In the genomic region with DNA sequence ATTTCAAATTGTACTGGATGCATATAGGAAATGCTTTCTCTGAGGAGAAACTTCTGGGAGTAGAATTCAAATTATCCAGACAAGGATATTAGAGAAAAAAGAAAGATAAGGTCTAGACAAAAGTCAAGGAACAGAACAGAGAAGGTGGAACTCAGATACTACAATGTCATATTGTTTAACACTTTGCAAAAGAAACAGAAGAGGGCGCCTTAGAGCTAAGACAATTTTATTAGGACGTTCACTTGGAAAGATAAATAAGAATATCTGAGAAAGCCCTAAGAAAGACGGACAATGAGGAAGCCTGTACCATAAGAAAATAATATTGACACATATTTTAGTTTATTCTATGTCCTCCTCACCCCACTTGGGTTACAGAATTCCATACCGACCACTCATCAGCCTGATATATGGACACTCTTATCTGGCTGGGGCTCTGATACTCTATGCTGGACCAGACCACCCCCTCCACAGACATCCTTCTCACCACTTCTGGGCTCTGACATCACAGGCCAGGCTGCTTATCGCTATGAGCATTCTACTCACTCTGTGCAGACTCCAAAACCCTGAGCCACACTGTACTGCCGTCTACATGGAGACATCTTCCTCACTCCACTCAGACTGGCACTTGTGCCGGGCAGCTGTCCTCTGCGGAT, we compare ENCODE assay signal across 8 cellular contexts. TPM values are rescaled to one million over a fixed set of nuclear protein-coding genes. Genes with fewer than 3 reads are reported as not detected.
DNase-seq lines count a peak whose midpoint lies in the region; ATAC-seq, FAIRE-seq and TF ChIP-seq lines count a peak whose summit lies in the region.

No MANE protein-coding gene starts in this region.

- peaks cover 4 to 7% (median 5%) of the 10 kb centered on the region in 4 donors for H3K4me1 Mint-ChIP-seq in CD4-positive, alpha-beta memory T cell

- no peaks in the 10 kb centered on the region for H3K9me3 Mint-ChIP-seq in CD4-positive, alpha-beta memory T cell

- peak in 4 of 5 donors; percentile 29 to 42 (median 32) for DNase-seq in CD4-positive, alpha-beta memory T cell
- DNase-seq in HTR-8/SVneo (ENCODE audit: insufficient read length, low spot score): peak; percentile 45
- no peak for DNase-seq in SK-N-SH
- peak; percentile 70 for DNase-seq in fibroblast of the aortic adventitia (ENCODE audit: low read depth)
- DNase-seq in psoas muscle: no peak
- DNase-seq in stimulated activated CD4-positive, alpha-beta T cell treated with anti-CD3 and anti-CD28 coated beads, Interleukin-2, amount 100 ng/mL, for 48 hours: no peak

- H3K4me2 ChIP-seq in SK-N-SH: no peak overlapping the region

- H3K36me3 ChIP-seq in CD4-positive, alpha-beta memory T cell (ENCODE audit: insufficient read depth, low read length): no peaks in the 10 kb centered on the region
- H3K36me3 ChIP-seq in SK-N-SH (replicated peaks in 1 of 2; ENCODE audit: control insufficient read depth in 1 of 2, insufficient read depth in 2 of 2, low read length in 1 of 2): no peaks in the 10 kb centered on the region
- H3K36me3 ChIP-seq in psoas muscle (ENCODE audit: insufficient read depth in 1 of 2, low read depth in 1 of 2): no peaks in the 10 kb centered on the region

- H3F3A ChIP-seq in SK-N-SH (replicated peaks; ENCODE audit: insufficient read depth): no peaks in the 10 kb centered on the region

- H3K9me2 ChIP-seq in SK-N-SH: no peaks in the 10 kb centered on the region

- no peak overlapping the region for H3K4me3 Mint-ChIP-seq in CD4-positive, alpha-beta memory T cell

- no peaks in the 10 kb centered on the region for H3K4me1 ChIP-seq in CD4-positive, alpha-beta memory T cell (ENCODE audit: insufficient read depth, low read length)
- H3K4me1 ChIP-seq in SK-N-SH (ENCODE audit: control insufficient read depth in 1 of 2, insufficient read depth in 2 of 2, low read depth in 1 of 2, low read length in 1 of 2) (no peaks in the 10 kb centered on the region), psoas muscle (no peaks in the 10 kb centered on the region)

- H3K9ac ChIP-seq in SK-N-SH: no peak overlapping the region

- TF ChIP-seq EP300 in SK-N-SH (IDR thresholded peaks at IDR 0.05; ENCODE audit: borderline replicate concordance in 1 of 2, low read depth in 1 of 2, low read length in 1 of 2): no peak

- 41% methylated on average over 8 of the region's 8 CpGs for WGBS in SK-N-SH (ENCODE audit: low lambda C conversion rate)
- WGBS in psoas muscle, 3 donors: 32 to 44% (median 38%) methylated on average over 8 of the region's 8 CpGs

- H3K27me3 Mint-ChIP-seq in CD4-positive, alpha-beta memory T cell: no peaks in the 10 kb centered on the region

- no peak overlapping the region for H3K27ac Mint-ChIP-seq in CD4-positive, alpha-beta memory T cell

- ATAC-seq in psoas muscle: peak; percentile 20 to 62 (median 38)
- ATAC-seq in GM18873 (IDR thresholded peaks at IDR 0.05; ENCODE audit: low FRiP score, unreplicated experiment): no peak
- no peak for ATAC-seq in GM21423 (IDR thresholded peaks at IDR 0.05; ENCODE audit: unreplicated experiment)

- no peak overlapping the region for H3K4me3 ChIP-seq in CD4-positive, alpha-beta memory T cell (ENCODE audit: low read length in 2 of 2)
- H3K4me3 ChIP-seq in SK-N-SH (ENCODE audit: low read depth in 2 of 2, low read length in 1 of 2) (no peak overlapping the region; a peak in 1 of 4 replicates), fibroblast of the aortic adventitia (ENCODE audit: low read depth, low read length) (no peak overlapping the region), psoas muscle (no peak overlapping the region)

- CTCF ChIA-PET in CD4-positive, alpha-beta memory T cell (lab: Charles Lee; ENCODE audit: partially characterized antibody): interaction anchor here (0.7 to 16.6 kb wide), 12 partner anchors 8 to 851 kb away, joined by 3 to 249 read pairs (median 4); a partner anchor contains a TSS
- CTCF ChIA-PET in SK-N-SH (lab: Yijun Ruan, JAX): interaction anchor here (1.0 to 2.5 kb wide), 8 partner anchors 8 to 436 kb away, joined by 3 to 10 read pairs (median 5); a partner anchor contains a TSS

- H3K27ac ChIP-seq in CD4-positive, alpha-beta memory T cell (ENCODE audit: low read depth, low read length): no peak overlapping the region
- H3K27ac ChIP-seq in SK-N-SH (ENCODE audit: low read depth in 2 of 2, low read length in 1 of 2): no peak overlapping the region
- H3K27ac ChIP-seq in psoas muscle: no peak overlapping the region

- FAIRE-seq in HTR-8/SVneo (lab: Jason Lieb, UNC): no peak

- POLR2A ChIA-PET in CD4-positive, alpha-beta memory T cell (lab: Charles Lee; ENCODE audit: partially characterized antibody): interaction anchor here (1.3 to 1.9 kb wide), 3 partner anchors 9 to 82 kb away, joined by 3 to 10 read pairs (median 3); a partner anchor contains a TSS
- POLR2A ChIA-PET in SK-N-SH (lab: Yijun Ruan, JAX): no interaction called here

- H3K27me3 ChIP-seq in CD4-positive, alpha-beta memory T cell (ENCODE audit: insufficient read depth, low read length): no peaks in the 10 kb centered on the region
- no peaks in the 10 kb centered on the region for H3K27me3 ChIP-seq in SK-N-SH (ENCODE audit: insufficient read depth)
- no peaks in the 10 kb centered on the region for H3K27me3 ChIP-seq in psoas muscle (ENCODE audit: insufficient read depth in 3 of 3, low read length in 2 of 3)

- H3K9me3 ChIP-seq in CD4-positive, alpha-beta memory T cell (ENCODE audit: control insufficient read depth in 1 of 2, low read length in 2 of 2): no peaks in the 10 kb centered on the region
- no peaks in the 10 kb centered on the region for H3K9me3 ChIP-seq in SK-N-SH
- H3K9me3 ChIP-seq in psoas muscle: no peaks in the 10 kb centered on the region

- no peak overlapping the region for H2AFZ ChIP-seq in SK-N-SH (ENCODE audit: low read depth)

- no peaks in the 10 kb centered on the region for H3K36me3 Mint-ChIP-seq in CD4-positive, alpha-beta memory T cell

- no peaks in the 10 kb centered on the region for H3K79me2 ChIP-seq in SK-N-SH (ENCODE audit: insufficient read depth)

- peak; percentile 50 for TF ChIP-seq RAD21 in SK-N-SH (IDR thresholded peaks at IDR 0.05; ENCODE audit: low read length)

- TF ChIP-seq CTCF in SK-N-SH (IDR thresholded peaks at IDR 0.05) (peak; percentile 72), fibroblast of the aortic adventitia (IDR thresholded peaks at IDR 0.05; ENCODE audit: insufficient read depth, low read length) (peak; percentile 62), psoas muscle (IDR thresholded peaks at IDR 0.05) (peak; percentile 55)

- H4K20me1 ChIP-seq in SK-N-SH (ENCODE audit: insufficient read depth): no peaks in the 10 kb centered on the region

- intact Hi-C loops in CD4-positive, alpha-beta memory T cell (cut with micrococcal nuclease): loop anchor here (1.0 kb wide), 1 partner anchor 146 kb away; no protein-coding TSS in a partner anchor
- intact Hi-C loops in psoas muscle (cut with DNase I): loop anchor here in 1 of 2 donors (10.0 kb wide), 2 partner anchors 135 to 295 kb away; no protein-coding TSS in a partner anchor

TF ChIP-seq in SK-N-SH, 30 proteins besides CTCF, POLR2A, EP300 and RAD21:
- TF ChIP-seq SIN3A (IDR thresholded peaks at IDR 0.05; ENCODE audit: borderline replicate concordance, low read depth, low read length): no peak
- no peak for TF ChIP-seq FOXM1 (IDR thresholded peaks at IDR 0.05; ENCODE audit: low read depth)
- TF ChIP-seq, protein P1, sequence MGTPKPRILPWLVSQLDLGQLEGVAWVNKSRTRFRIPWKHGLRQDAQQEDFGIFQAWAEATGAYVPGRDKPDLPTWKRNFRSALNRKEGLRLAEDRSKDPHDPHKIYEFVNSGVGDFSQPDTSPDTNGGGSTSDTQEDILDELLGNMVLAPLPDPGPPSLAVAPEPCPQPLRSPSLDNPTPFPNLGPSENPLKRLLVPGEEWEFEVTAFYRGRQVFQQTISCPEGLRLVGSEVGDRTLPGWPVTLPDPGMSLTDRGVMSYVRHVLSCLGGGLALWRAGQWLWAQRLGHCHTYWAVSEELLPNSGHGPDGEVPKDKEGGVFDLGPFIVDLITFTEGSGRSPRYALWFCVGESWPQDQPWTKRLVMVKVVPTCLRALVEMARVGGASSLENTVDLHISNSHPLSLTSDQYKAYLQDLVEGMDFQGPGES (IDR thresholded peaks at IDR 0.05; ENCODE audit: low read depth, low read length): no peak

RNA-seq across cellular contexts. Expression of a gene that starts 9.1 kb away (rescaled TPM):
- 10 to 100 TPM; 23.1 to 25.2 TPM for total RNA-seq in CD4-positive, alpha-beta memory T cell
- polyA plus RNA-seq in CD4-positive, alpha-beta memory T cell: 10 to 100 TPM; 28.3 to 47.9 TPM
- 20.6 and 30.8 TPM in 2 replicates for polyA plus RNA-seq in SK-N-SH (2012; rRNA removed)
- 33.5 and 41.1 TPM in 2 replicates for polyA plus RNA-seq in SK-N-SH (2012; cell fraction: cytosol; rRNA removed)
- polyA plus RNA-seq in SK-N-SH (2012; cell fraction: nucleus; rRNA removed): 13.6 and 32.3 TPM in 2 replicates
- 47.4 and 74.1 TPM in 2 replicates for total RNA-seq in fibroblast of the aortic adventitia (ENCODE audit: low replicate concordance)
- total RNA-seq in psoas muscle: 100 to 1,000 TPM; 100 to 143 (median 115) TPM
- 100 to 1,000 TPM in 2 of 3 donors, 10 to 100 TPM in 1; 47.5 to 183 (median 102) TPM for polyA plus RNA-seq in psoas muscle

RNA-seq across cellular contexts. Expression of a gene that starts 42.6 kb away (rescaled TPM):
- 10 to 100 TPM; 15.2 to 17.8 TPM for total RNA-seq in CD4-positive, alpha-beta memory T cell
- polyA plus RNA-seq in CD4-positive, alpha-beta memory T cell: 10 to 100 TPM; 15.5 to 21.1 TPM
- polyA plus RNA-seq in SK-N-SH (2012; rRNA removed) (18.4 and 18.6 TPM in 2 replicates), psoas muscle (10 to 100 TPM in 2 of 3 donors, 1 to 10 TPM in 1; 8.9 to 13.2 (median 10.7) TPM)
- 16.3 and 17.0 TPM in 2 replicates for polyA plus RNA-seq in SK-N-SH (2012; cell fraction: cytosol; rRNA removed)
- 18.0 and 22.4 TPM in 2 replicates for polyA plus RNA-seq in SK-N-SH (2012; cell fraction: nucleus; rRNA removed)
- total RNA-seq in fibroblast of the aortic adventitia (ENCODE audit: low replicate concordance) (10.2 and 13.4 TPM in 2 replicates), psoas muscle (10 to 100 TPM; 16.0 to 29.5 (median 17.9) TPM)

Comparison
In these comparisons a context has a peak if more than half of its experiments do, and no peak if none do; other contexts are left out.
1. DNase-seq: peak in CD4-positive, alpha-beta memory T cell (4 of 5), HTR-8/SVneo (single experiment) and fibroblast of the aortic adventitia (single experiment); none in SK-N-SH (single experiment), psoas muscle (0 of 2) and stimulated activated CD4-positive, alpha-beta T cell treated with anti-CD3 and anti-CD28 coated beads, Interleukin-2, amount 100 ng/mL, for 48 hours (0 of 2).
2. ATAC-seq: peak in psoas muscle (4 of 4); none in GM18873 (single experiment) and GM21423 (single experiment).
3. Peak in every context shown above with its lines, with median percentiles within 50 percentile points of each other: CTCF ChIP-seq.